Comparison of ENCODE assay signal across 1 cellular context in the genomic region with DNA sequence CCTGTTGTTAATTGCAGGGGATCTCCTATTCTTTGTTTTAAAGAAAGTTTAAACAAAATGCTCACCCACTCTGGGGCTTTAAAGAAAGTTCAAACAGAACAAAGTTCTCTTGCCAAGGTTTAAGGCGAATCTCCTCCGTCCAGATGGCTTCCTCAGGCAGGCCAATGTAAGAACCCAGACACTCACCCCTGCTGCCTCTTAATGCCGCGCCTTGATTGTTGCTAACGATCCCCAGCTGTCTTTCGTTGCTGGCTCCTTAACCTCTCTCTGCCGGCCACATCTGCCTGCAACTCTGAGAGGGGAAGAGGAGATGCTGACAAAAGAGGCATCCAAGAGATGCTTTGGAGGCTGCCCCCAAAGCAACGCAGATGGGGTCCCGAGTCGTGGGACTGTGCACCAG.
TF ChIP-seq lines count a peak whose summit lies in the region.

No MANE protein-coding gene starts in this region.

TF ChIP-seq in WTC11, 78 proteins besides CTCF, POLR2A, EP300 and RAD21 (continued from another document):
- TF ChIP-seq, protein P1, sequence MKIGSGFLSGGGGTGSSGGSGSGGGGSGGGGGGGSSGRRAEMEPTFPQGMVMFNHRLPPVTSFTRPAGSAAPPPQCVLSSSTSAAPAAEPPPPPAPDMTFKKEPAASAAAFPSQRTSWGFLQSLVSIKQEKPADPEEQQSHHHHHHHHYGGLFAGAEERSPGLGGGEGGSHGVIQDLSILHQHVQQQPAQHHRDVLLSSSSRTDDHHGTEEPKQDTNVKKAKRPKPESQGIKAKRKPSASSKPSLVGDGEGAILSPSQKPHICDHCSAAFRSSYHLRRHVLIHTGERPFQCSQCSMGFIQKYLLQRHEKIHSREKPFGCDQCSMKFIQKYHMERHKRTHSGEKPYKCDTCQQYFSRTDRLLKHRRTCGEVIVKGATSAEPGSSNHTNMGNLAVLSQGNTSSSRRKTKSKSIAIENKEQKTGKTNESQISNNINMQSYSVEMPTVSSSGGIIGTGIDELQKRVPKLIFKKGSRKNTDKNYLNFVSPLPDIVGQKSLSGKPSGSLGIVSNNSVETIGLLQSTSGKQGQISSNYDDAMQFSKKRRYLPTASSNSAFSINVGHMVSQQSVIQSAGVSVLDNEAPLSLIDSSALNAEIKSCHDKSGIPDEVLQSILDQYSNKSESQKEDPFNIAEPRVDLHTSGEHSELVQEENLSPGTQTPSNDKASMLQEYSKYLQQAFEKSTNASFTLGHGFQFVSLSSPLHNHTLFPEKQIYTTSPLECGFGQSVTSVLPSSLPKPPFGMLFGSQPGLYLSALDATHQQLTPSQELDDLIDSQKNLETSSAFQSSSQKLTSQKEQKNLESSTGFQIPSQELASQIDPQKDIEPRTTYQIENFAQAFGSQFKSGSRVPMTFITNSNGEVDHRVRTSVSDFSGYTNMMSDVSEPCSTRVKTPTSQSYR (CRISPR knock-in tag; IDR thresholded peaks at IDR 0.05) = no peak
- TF ChIP-seq, protein P2, sequence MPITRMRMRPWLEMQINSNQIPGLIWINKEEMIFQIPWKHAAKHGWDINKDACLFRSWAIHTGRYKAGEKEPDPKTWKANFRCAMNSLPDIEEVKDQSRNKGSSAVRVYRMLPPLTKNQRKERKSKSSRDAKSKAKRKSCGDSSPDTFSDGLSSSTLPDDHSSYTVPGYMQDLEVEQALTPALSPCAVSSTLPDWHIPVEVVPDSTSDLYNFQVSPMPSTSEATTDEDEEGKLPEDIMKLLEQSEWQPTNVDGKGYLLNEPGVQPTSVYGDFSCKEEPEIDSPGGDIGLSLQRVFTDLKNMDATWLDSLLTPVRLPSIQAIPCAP (CRISPR knock-in tag; IDR thresholded peaks at IDR 0.05) = no peak
